Comparison of ENCODE assay signal across 32 cellular contexts in the genomic region with DNA sequence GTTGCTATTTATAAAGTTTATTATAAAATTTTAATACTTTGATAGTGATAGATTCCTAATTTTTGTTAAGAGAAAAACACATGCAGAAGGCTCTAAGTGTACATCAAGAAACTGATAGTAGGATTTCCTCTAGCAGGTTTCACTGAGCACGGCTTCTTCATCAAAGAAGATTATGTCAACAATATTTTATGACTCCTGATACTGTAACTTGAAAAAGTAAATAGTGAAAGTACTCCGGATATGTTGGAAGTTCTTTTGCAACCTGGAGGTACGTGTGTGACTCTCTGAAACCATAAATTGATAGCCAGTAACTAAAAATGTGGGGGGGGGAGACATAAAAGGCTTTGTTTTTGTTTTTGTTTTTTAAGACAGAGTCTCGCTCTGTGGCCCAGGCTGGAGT. TPM values are rescaled to one million over a fixed set of nuclear protein-coding genes. Genes with fewer than 3 reads are reported as not detected.
"Had no signal": no experiment of that assay in that cellular context is flagged by ENCODE, and none has a peak within 500 bp of the region (broad histone marks: within the 10 kb centered on the region; RNA-seq: fewer than 3 reads in every experiment).

No MANE protein-coding gene starts in this region.

- DNase-seq: activated CD4-positive, alpha-beta memory T cell treated with anti-CD3 and anti-CD28 coated beads for 36 hours; activated CD4-positive, alpha-beta T cell treated with anti-CD3 and anti-CD28 coated beads for 36 hours; activated CD4-positive, alpha-beta T cell treated with anti-CD3 and anti-CD28 coated beads, Interleukin-2, amount 10 ng/mL, durations not matched to agents 7 days and 5 days; activated CD8-positive, alpha-beta memory T cell treated with anti-CD3 and anti-CD28 coated beads, Interleukin-2, amount 50 U/mL, for 4 hours; activated gamma-delta T cell treated with Interleukin-2 at 50 U/mL for 16 hours; activated naive CD4-positive, alpha-beta T cell treated with anti-CD3 and anti-CD28 coated beads for 36 hours; activated T-cell treated with anti-CD3 and anti-CD28 coated beads for 4 hours; activated T-cell treated with anti-CD3 and anti-CD28 coated beads, Interleukin-2, amount 50 U/mL, for 4 hours; adrenal gland; body of pancreas; MG63; NCI-H1092; NCI-H1436 treated with DMSO at 0.1 percent for 48 hours; NCI-H187 treated with DMSO at 0.1 percent for 48 hours; NCI-H2081; NCI-H2171 treated with DMSO at 0.1 percent for 48 hours; NCI-H226; NCI-H446 treated with DMSO at 0.1 percent for 48 hours; NCI-H526; NCI-H748 treated with DMSO at 0.1 percent for 48 hours; NK-92 treated with Interleukin-12 subunit alpha and Interleukin-12 subunit beta, amount 100 ng/mL, for 24 hours; SHP77; SJCRH30 had no signal

- H3K27ac ChIP-seq: adrenal gland, body of pancreas, breast epithelium, SJCRH30, SK-N-MC had no signal

- ATAC-seq: activated CD4-positive, alpha-beta T cell treated with anti-CD3 and anti-CD28 coated beads for 36 hours; activated CD4-positive, CD25-positive, alpha-beta regulatory T cell treated with anti-CD3 and anti-CD28 coated beads, Interleukin-2, amount 50 U/mL, for 24 hours; activated naive CD4-positive, alpha-beta T cell treated with anti-CD3 and anti-CD28 coated beads, Interleukin-2, amount 50 U/mL, for 72 hours; activated T-cell treated with anti-CD3 and anti-CD28 coated beads, Interleukin-2, amount 50 U/mL, for 4 hours; body of pancreas; WTC11 had no signal

RNA-seq across cellular contexts. Expression of gene GCG, which starts 9.6 kb away (rescaled TPM):
- total RNA-seq: activated CD4-positive, alpha-beta memory T cell treated with anti-CD3 and anti-CD28 coated beads for 36 hours; activated CD4-positive, alpha-beta T cell treated with anti-CD3 and anti-CD28 coated beads for 36 hours; activated CD4-positive, alpha-beta T cell treated with anti-CD3 and anti-CD28 coated beads, Interleukin-2, amount 10 ng/mL, durations not matched to agents 7 days and 5 days; activated naive CD4-positive, alpha-beta T cell treated with anti-CD3 and anti-CD28 coated beads for 36 hours; activated naive CD4-positive, alpha-beta T cell treated with anti-CD3 and anti-CD28 coated beads, Interleukin-2, amount 50 U/mL, for 72 hours; activated T-cell treated with anti-CD3 and anti-CD28 coated beads, Interleukin-2, amount 50 U/mL, for 4 hours; activated T-helper 1 cell treated with anti-CD3 and anti-CD28 coated beads, Interleukin-12 subunit alpha, Interleukin-12 subunit beta, Interleukin-2, Interleukin-4 antibody, amounts not matched to agents 30 ng/mL and 10 ng/mL and 1 ng/mL, durations not matched to agents 14 hours and 24 hours and 36 hours; adrenal gland; astrocyte; breast epithelium; cardiac septum; OCI-LY7; SJCRH30; WTC11 had no signal
